8 cellular contexts compared by ENCODE assay signal in genomic region chr17:48181653-48182052, GRCh38.
A peak's percentile ranks its signal among the peaks of the same experiment; 100 is the strongest.
DNase-seq lines count a peak whose midpoint lies in the region; ATAC-seq and TF ChIP-seq lines count a peak whose summit lies in the region.
"Had no signal": no experiment of that assay in that cellular context is flagged by ENCODE, and none has a peak within 500 bp of the region (broad histone marks: within the 10 kb centered on the region; RNA-seq: fewer than 3 reads in every experiment).

No MANE protein-coding gene starts in this region.

- H3K27me3 ChIP-seq in Loucy (ENCODE audit: insufficient read depth, low read length, poor library complexity, severe bottlenecking) (no peaks in the 10 kb centered on the region), neural cell (ENCODE audit: insufficient read depth, low read depth, low read length) (no peaks in the 10 kb centered on the region)

- H3K9ac ChIP-seq in Loucy (ENCODE audit: low read depth, low read length, poor library complexity, severe bottlenecking): no peak overlapping the region
- no peak overlapping the region for H3K9ac ChIP-seq in neural cell (ENCODE audit: low read length)

- no peak for TF ChIP-seq EP300 in neural cell (conservative IDR thresholded peaks at IDR 0.05; ENCODE audit: poor library complexity, severe bottlenecking)

- ATAC-seq in HG02588 (IDR thresholded peaks at IDR 0.05; ENCODE audit: unreplicated experiment): no peak
- no peak for ATAC-seq in GM21515 (IDR thresholded peaks at IDR 0.05; ENCODE audit: unreplicated experiment)

- no peak overlapping the region for H3K27ac ChIP-seq in neural cell (ENCODE audit: low read length)
- H3K27ac ChIP-seq: stomach had no signal

- H3K27me3 Mint-ChIP-seq in brain: peaks cover 54% of the 10 kb centered on the region

- H2AFZ ChIP-seq in Loucy (ENCODE audit: low read length): no peak overlapping the region
- no peak overlapping the region for H2AFZ ChIP-seq in neural cell (ENCODE audit: low read depth, low read length)

- H3K4me3 Mint-ChIP-seq in brain: no peak overlapping the region

- H3K79me2 ChIP-seq in Loucy (ENCODE audit: insufficient read depth, low read length): no peaks in the 10 kb centered on the region
- no peaks in the 10 kb centered on the region for H3K79me2 ChIP-seq in neural cell (replicated peaks; ENCODE audit: insufficient read depth, low read length)

- TF ChIP-seq CTCF in Loucy (conservative IDR thresholded peaks at IDR 0.05; ENCODE audit: low read length) (peak; percentile 78), brain (conservative IDR thresholded peaks at IDR 0.05) (peak; percentile 18 to 66), neural cell (IDR thresholded peaks at IDR 0.05; ENCODE audit: poor library complexity, severe bottlenecking) (peak; percentile 51)

- H3K9me3 Mint-ChIP-seq in brain: no peaks in the 10 kb centered on the region

- H3K4me1 Mint-ChIP-seq in brain: peaks cover 13% of the 10 kb centered on the region

- DNase-seq in ELR (ENCODE audit: low read depth): peak; percentile 68
- no peak for DNase-seq in stimulated activated CD4-positive, alpha-beta T cell treated with anti-CD3 and anti-CD28 coated beads, Interleukin-4, amount 100 ng/mL, for 1 hour
- DNase-seq: stomach had no signal

- peaks cover 7% of the 10 kb centered on the region for H3K4me1 ChIP-seq in Loucy (ENCODE audit: insufficient read depth, low read length, poor library complexity, severe bottlenecking)
- H3K4me1 ChIP-seq: stomach had no signal

- peak; percentile 50 for TF ChIP-seq RAD21 in neural cell (conservative IDR thresholded peaks at IDR 0.05)

- H3K9me3 ChIP-seq in Loucy (ENCODE audit: insufficient read depth, low read depth, low read length) (no peaks in the 10 kb centered on the region), neural cell (ENCODE audit: low read length) (no peaks in the 10 kb centered on the region)
- H3K9me3 ChIP-seq: stomach had no signal

- H3K36me3 ChIP-seq in Loucy (ENCODE audit: insufficient read depth, low read length): no peaks in the 10 kb centered on the region
- H3K36me3 ChIP-seq in neural cell (ENCODE audit: insufficient read depth, low read length): no peaks in the 10 kb centered on the region
- H3K36me3 ChIP-seq: stomach had no signal

- no peak overlapping the region for H3K4me3 ChIP-seq in Loucy (ENCODE audit: low read length, poor library complexity, severe bottlenecking)
- no peak overlapping the region for H3K4me3 ChIP-seq in neural cell (ENCODE audit: low read length)
- H3K4me3 ChIP-seq: stomach had no signal

- H3F3A ChIP-seq in Loucy (ENCODE audit: low read depth) (no peaks in the 10 kb centered on the region), neural cell (ENCODE audit: insufficient read depth, low read length, poor library complexity, severe bottlenecking) (no peaks in the 10 kb centered on the region)

- H3K4me2 ChIP-seq in Loucy (ENCODE audit: low read depth, low read length, poor library complexity, severe bottlenecking) (no peak overlapping the region), neural cell (ENCODE audit: low read length) (no peak overlapping the region)

- H3K36me3 Mint-ChIP-seq in brain: no peaks in the 10 kb centered on the region

- H3K9me2 ChIP-seq in Loucy (replicated peaks; ENCODE audit: low read depth, low read length) (no peaks in the 10 kb centered on the region), neural cell (ENCODE audit: insufficient read depth, low read length) (no peaks in the 10 kb centered on the region)

- H3K27ac Mint-ChIP-seq in brain: no peak overlapping the region

- no peaks in the 10 kb centered on the region for H4K20me1 ChIP-seq in Loucy (ENCODE audit: insufficient read depth, low read length, poor library complexity, severe bottlenecking)
- no peaks in the 10 kb centered on the region for H4K20me1 ChIP-seq in neural cell (ENCODE audit: insufficient read depth)

TF ChIP-seq in neural cell, 6 proteins besides CTCF, POLR2A, EP300 and RAD21:
- TF ChIP-seq EZH2 (IDR thresholded peaks at IDR 0.05; ENCODE audit: borderline replicate concordance, insufficient read depth, low read length, poor library complexity, severe bottlenecking) (no peak), POLR2AphosphoS5 (IDR thresholded peaks at IDR 0.05) (no peak), SMC3 (conservative IDR thresholded peaks at IDR 0.05; ENCODE audit: poor library complexity) (peak; percentile 44), MXI1 (conservative IDR thresholded peaks at IDR 0.05; ENCODE audit: poor library complexity, severe bottlenecking) (no peak), REST (IDR thresholded peaks at IDR 0.05; ENCODE audit: borderline replicate concordance) (no peak), TAF1 (IDR thresholded peaks at IDR 0.05; ENCODE audit: low read depth) (no peak)
